ENCODE assay signal across 26 cellular contexts in the genomic region with DNA sequence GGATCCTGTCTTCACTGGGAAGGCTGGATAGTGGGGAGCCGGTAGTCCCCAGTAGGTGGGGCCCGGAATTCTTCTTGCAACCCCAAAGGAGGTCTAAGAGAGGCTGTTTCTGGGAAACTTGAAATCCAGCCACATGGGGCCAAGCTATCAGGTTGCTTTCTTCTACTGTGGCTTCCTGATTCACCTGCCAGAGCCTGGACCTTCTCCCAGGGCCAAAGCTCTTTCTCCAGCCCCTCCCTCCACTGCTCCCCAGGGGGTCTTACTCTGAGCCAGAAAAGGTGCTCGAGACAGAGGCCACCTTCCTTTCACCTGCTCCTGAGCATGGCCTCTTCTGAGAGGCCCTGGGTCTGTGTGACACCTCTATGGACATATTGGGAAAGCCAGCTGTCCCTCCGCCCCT.
"Had no signal": no experiment of that assay in that cellular context is flagged by ENCODE, and none has a peak within 500 bp of the region (broad histone marks: within the 10 kb centered on the region; RNA-seq: fewer than 3 reads in every experiment).

No MANE protein-coding gene starts in this region.

- H3K27me3 ChIP-seq: esophagus squamous epithelium, heart right ventricle, ovary, testis, tibial artery, upper lobe of left lung had no signal

- H3K9me3 Mint-ChIP-seq: effector memory CD8-positive, alpha-beta T cell; natural killer cell had no signal

- H3K27ac Mint-ChIP-seq: effector memory CD8-positive, alpha-beta T cell; natural killer cell; progenitor cell of endocrine pancreas had no signal

- H3K9me3 ChIP-seq: esophagus squamous epithelium, left ventricle myocardium inferior, lower lobe of right lung, ovary, testis, tibial artery, upper lobe of left lung had no signal

- H3K4me1 Mint-ChIP-seq: natural killer cell had no signal

- H3K4me3 ChIP-seq: esophagus squamous epithelium, heart right ventricle, left ventricle myocardium inferior, lower lobe of right lung, ovary, smooth muscle cell, testis, tibial artery, upper lobe of left lung had no signal

- H3K27ac ChIP-seq: esophagus squamous epithelium, heart right ventricle, left ventricle myocardium inferior, lower lobe of right lung, ovary, testis, tibial artery, upper lobe of left lung had no signal

- H3K4me1 ChIP-seq: testis had no signal

- DNase-seq: cortex of kidney; effector memory CD8-positive, alpha-beta T cell; erythroblast; esophagus squamous epithelium; foreskin melanocyte; heart right ventricle; hippocampal formation; kidney glomerular epithelial cell; left ventricle myocardium inferior; lower lobe of right lung; natural killer cell; occipital lobe; ovary; stimulated activated CD4-positive, alpha-beta T cell treated with anti-CD3 and anti-CD28 coated beads, Interleukin-12 subunit alpha, Interleukin-12 subunit beta, amount 100 ng/mL, for 4 hours; stimulated activated CD4-positive, alpha-beta T cell treated with anti-CD3 and anti-CD28 coated beads, Interleukin-1b, Interleukin-23, amount 100 ng/mL, for 48 hours; stimulated activated CD4-positive, alpha-beta T cell treated with anti-CD3 and anti-CD28 coated beads, Interleukin-4, amount 100 ng/mL, for 1 hour; stimulated activated CD8-positive, alpha-beta memory T cell treated with anti-CD3 and anti-CD28 coated beads, Interleukin-4, amount 100 ng/mL, for 48 hours; stimulated activated naive CD4-positive, alpha-beta T cell treated with Interleukin-2 at 50 U/mL for 16 hours; substantia nigra; testis; tibial artery; upper lobe of left lung had no signal

- H3K4me3 Mint-ChIP-seq: effector memory CD8-positive, alpha-beta T cell; natural killer cell had no signal

- H3K36me3 ChIP-seq: esophagus squamous epithelium, heart right ventricle, left ventricle myocardium inferior, ovary, upper lobe of left lung had no signal

- ATAC-seq: effector memory CD8-positive, alpha-beta T cell; heart right ventricle; left colon; lower lobe of right lung; natural killer cell; sciatic nerve had no signal

- H3K36me3 Mint-ChIP-seq: natural killer cell had no signal
